ENCODE assay signal across 15 cellular contexts in genomic region chr18:44927127-44927849, GRCh38.
DNase-seq lines count a peak whose midpoint lies in the region; ATAC-seq, FAIRE-seq and TF ChIP-seq lines count a peak whose summit lies in the region.
"Had no signal": no experiment of that assay in that cellular context is flagged by ENCODE, and none has a peak within 500 bp of the region (broad histone marks: within the 10 kb centered on the region; RNA-seq: fewer than 3 reads in every experiment).

No MANE protein-coding gene starts in this region.

- H3K27me3 ChIP-seq in right lobe of liver: no peaks in the 10 kb centered on the region
- H3K27me3 ChIP-seq in HepG2 (ENCODE audit: control insufficient read depth in 1 of 2, insufficient read depth in 2 of 2, low read length in 2 of 2): no peaks in the 10 kb centered on the region
- H3K27me3 ChIP-seq in bronchial epithelial cell (ENCODE audit: control insufficient read depth, insufficient read depth, low read length): no peaks in the 10 kb centered on the region

- H3K4me3 ChIP-seq in right lobe of liver: no peak overlapping the region
- no peak overlapping the region for H3K4me3 ChIP-seq in HepG2 (replicated peaks in 1 of 3; ENCODE audit: insufficient read depth in 1 of 3, low read depth in 2 of 3, low read length in 3 of 3)
- H3K4me3 ChIP-seq in bronchial epithelial cell (ENCODE audit: low read depth, low read length): no peak overlapping the region
- H3K4me3 ChIP-seq: mucosa of descending colon, SK-N-MC had no signal

- no peak for TF ChIP-seq POLR2A in right lobe of liver (IDR thresholded peaks at IDR 0.05)
- no peak for TF ChIP-seq POLR2A in HepG2 (IDR thresholded peaks at IDR 0.05; ENCODE audit: insufficient read depth in 1 of 2, low read depth in 2 of 2, low read length in 2 of 2)

- DNase-seq in right lobe of liver (no peak), HepG2 (ENCODE audit: low spot score) (no peak), LHCN-M2 (ENCODE audit: low read depth) (peak; percentile 37), bronchial epithelial cell (ENCODE audit: low read depth) (peak; percentile 51)
- peak; percentile 45 for DNase-seq in stimulated activated CD8-positive, alpha-beta memory T cell treated with anti-CD3 and anti-CD28 coated beads, Interleukin-4, amount 100 ng/mL, for 48 hours
- DNase-seq: C1 segment of cervical spinal cord, DMS153, mucosa of descending colon, NCI-H1694 treated with DMSO at 0.1 percent for 48 hours, NCI-H446 had no signal

- TF ChIP-seq CTCF in right lobe of liver (IDR thresholded peaks at IDR 0.05): no peak
- TF ChIP-seq CTCF in HepG2 (CRISPR knock-in tag; IDR thresholded peaks at IDR 0.05): no peak
- TF ChIP-seq CTCF in bronchial epithelial cell (IDR thresholded peaks at IDR 0.05; ENCODE audit: insufficient read depth, low read length, severe bottlenecking): no peak

- ATAC-seq in right lobe of liver (peak; percentile 28 to 64 (median 46)), HepG2 (no peak), GM19324 (IDR thresholded peaks at IDR 0.05; ENCODE audit: low FRiP score, unreplicated experiment) (no peak), HG03342 (IDR thresholded peaks at IDR 0.05; ENCODE audit: unreplicated experiment) (no peak)
- ATAC-seq: mucosa of descending colon had no signal

- BruUV-seq in HepG2 (replicated peaks; lab: Mats Ljungman, UMichigan): no TSS peak

- no peaks in the 10 kb centered on the region for H3K79me2 ChIP-seq in HepG2 (ENCODE audit: insufficient read depth, low read length)

- CTCF ChIA-PET in HepG2 (lab: Yijun Ruan, JAX; ENCODE audit: low intra/inter-chr PET ratio, low total read pairs): no interaction called here

- WGBS in right lobe of liver (ENCODE audit: insufficient coverage, low coverage, low lambda C conversion rate, missing lambda C conversion rate): 70% methylated on average over 5 of the region's 6 CpGs
- 38% methylated on average over 6 of the region's 6 CpGs for WGBS in HepG2 (ENCODE audit: low lambda C conversion rate)

- H3K4me1 ChIP-seq in right lobe of liver: peaks cover 0 to 8% (median 3%) of the 10 kb centered on the region in 4 donors
- no peaks in the 10 kb centered on the region for H3K4me1 ChIP-seq in HepG2 (ENCODE audit: insufficient read depth, low read length)

- H3K27ac ChIP-seq in right lobe of liver (no peak overlapping the region), HepG2 (ENCODE audit: extremely low read length, insufficient read depth, low read length) (no peak overlapping the region)
- H3K27ac ChIP-seq: HL-60, KMS-11, SK-N-MC had no signal

- no peak overlapping the region for H2AFZ ChIP-seq in HepG2 (ENCODE audit: low read length)

- in situ Hi-C loops in HepG2 (cut with HindIII; ENCODE audit: extremely low pct_ligation_motif_present, low pct_unique_long_range_greater_than_20kb): no loop called here

- H3K9ac ChIP-seq in HepG2 (ENCODE audit: insufficient read depth, low read depth, low read length): no peak overlapping the region
- H3K9ac ChIP-seq: KMS-11 had no signal

- H3K36me3 ChIP-seq in right lobe of liver (no peaks in the 10 kb centered on the region), HepG2 (replicated peaks in 1 of 2; ENCODE audit: control insufficient read depth in 1 of 2, insufficient read depth in 2 of 2, low read length in 2 of 2) (no peaks in the 10 kb centered on the region), bronchial epithelial cell (ENCODE audit: control insufficient read depth, insufficient read depth, low read length) (no peaks in the 10 kb centered on the region)

- intact Hi-C loops in right lobe of liver (cut with DNase I): no loop called here
- intact Hi-C loops in HepG2 (cut with micrococcal nuclease; ENCODE audit: unreplicated experiment): no loop called here

- no peak overlapping the region for H3K4me2 ChIP-seq in HepG2 (ENCODE audit: low read depth, low read length)
- H3K4me2 ChIP-seq: KMS-11 had no signal

- H4K20me1 ChIP-seq in HepG2 (ENCODE audit: insufficient read depth, low read length): no peaks in the 10 kb centered on the region

- H3K9me3 ChIP-seq in right lobe of liver (no peaks in the 10 kb centered on the region), HepG2 (ENCODE audit: low read length) (no peaks in the 10 kb centered on the region)

- FAIRE-seq in HepG2 (lab: Jason Lieb, UNC) (no peak), bronchial epithelial cell (lab: Jason Lieb, UNC) (no peak)

- POLR2A ChIA-PET in HepG2 (lab: Yijun Ruan, JAX): no interaction called here

- TF ChIP-seq EP300 in HepG2 (IDR thresholded peaks at IDR 0.05; ENCODE audit: low read depth in 2 of 2, low read length in 2 of 2): no peak
- TF ChIP-seq EP300 in HepG2 (CRISPR knock-in tag; IDR thresholded peaks at IDR 0.05; ENCODE audit: borderline replicate concordance): no peak

- no peak for TF ChIP-seq RAD21 in HepG2 (CRISPR knock-in tag; IDR thresholded peaks at IDR 0.05)

TF ChIP-seq in HepG2, 621 proteins besides CTCF, POLR2A, EP300 and RAD21 (continues in another document):
- TF ChIP-seq PRDM15 (CRISPR knock-in tag; IDR thresholded peaks at IDR 0.05) (no peak), MED1 (CRISPR knock-in tag; IDR thresholded peaks at IDR 0.05) (no peak), LCORL (IDR thresholded peaks at IDR 0.05) (no peak), LCORL (CRISPR knock-in tag; IDR thresholded peaks at IDR 0.05) (no peak), HNF1A (IDR thresholded peaks at IDR 0.05; ENCODE audit: low read depth) (no peak), HNF1A (CRISPR knock-in tag; IDR thresholded peaks at IDR 0.05; ENCODE audit: borderline replicate concordance) (no peak), DPF2 (CRISPR knock-in tag; IDR thresholded peaks at IDR 0.05; ENCODE audit: borderline replicate concordance, low read depth) (no peak), SMAD9 (CRISPR knock-in tag; IDR thresholded peaks at IDR 0.05) (no peak), ZNF777 (CRISPR knock-in tag; IDR thresholded peaks at IDR 0.05) (no peak), ZKSCAN5 (CRISPR knock-in tag; IDR thresholded peaks at IDR 0.05) (no peak), ZNF335 (CRISPR knock-in tag; IDR thresholded peaks at IDR 0.05) (no peak), RARG (CRISPR knock-in tag; IDR thresholded peaks at IDR 0.05; ENCODE audit: low read depth) (no peak), RARA (CRISPR knock-in tag; IDR thresholded peaks at IDR 0.05) (no peak), ZNF703 (CRISPR knock-in tag; IDR thresholded peaks at IDR 0.05; ENCODE audit: borderline replicate concordance) (no peak), GATA4 (IDR thresholded peaks at IDR 0.05; ENCODE audit: borderline replicate concordance, low read depth) (no peak), ZBTB38 (CRISPR knock-in tag; IDR thresholded peaks at IDR 0.05) (no peak)

Comparison
In these comparisons a context has a peak if more than half of its experiments do, and no peak if none do; other contexts are left out.
1. ATAC-seq: peak in right lobe of liver (4 of 4); none in HepG2 (single experiment), GM19324 (single experiment) and HG03342 (single experiment).
2. DNase-seq: peak in LHCN-M2 (single experiment), bronchial epithelial cell (single experiment) and stimulated activated CD8-positive, alpha-beta memory T cell treated with anti-CD3 and anti-CD28 coated beads, Interleukin-4, amount 100 ng/mL, for 48 hours (single experiment); none in right lobe of liver (0 of 3) and HepG2 (single experiment).